Comparison of ENCODE assay signal across 9 cellular contexts in genomic region chr22:46074771-46075551, GRCh38.
DNase-seq lines count a peak whose midpoint lies in the region; ATAC-seq, FAIRE-seq and TF ChIP-seq lines count a peak whose summit lies in the region.
"Had no signal": no experiment of that assay in that cellular context is flagged by ENCODE, and none has a peak within 500 bp of the region (broad histone marks: within the 10 kb centered on the region; RNA-seq: fewer than 3 reads in every experiment).

No MANE protein-coding gene starts in this region.

- DNase-seq in A549 (ENCODE audit: low read depth in 1 of 2, low spot score in 1 of 2) (no peak), IMR-90 (no peak), bronchial epithelial cell (ENCODE audit: low read depth) (no peak), lung (ENCODE audit: low spot score) (no peak), KG1 (lab: John Stamatoyannopoulos, UW) (no peak), hippocampal formation (lab: John Stamatoyannopoulos, UW) (no peak), NCI-H2107 (lab: John Stamatoyannopoulos, UW) (no peak)

- in situ Hi-C loops in IMR-90 (cut with MboI; ENCODE audit: low sequenced_read_pairs): no loop called here

- H4K5ac ChIP-seq in IMR-90 (ENCODE audit: low read depth, low read length): peak overlapping the region; percentile 12; the same call in 1 of the 2 replicates

- peaks cover 62% of the 10 kb centered on the region for H4K20me1 ChIP-seq in IMR-90 (ENCODE audit: insufficient read depth, low read length)

- H2AK5ac ChIP-seq in IMR-90 (ENCODE audit: low read depth, low read length): peak overlapping the region; percentile 7

- POLR2A ChIA-PET in A549 (lab: Yijun Ruan, JAX) (interaction anchor here (0.9 to 2.9 kb wide), 3 partner anchors 9 to 39 kb away, joined by 3 to 13 read pairs (median 3); no protein-coding TSS in a partner anchor), IMR-90 (lab: Charles Lee; ENCODE audit: unreplicated experiment) (no interaction called here)

- peak overlapping the region; percentile 92 for H2BK5ac ChIP-seq in IMR-90 (ENCODE audit: low read depth, low read length, poor library complexity, severe bottlenecking)

- H2AFZ ChIP-seq in IMR-90 (replicated peaks; ENCODE audit: low read length, poor library complexity): peak overlapping the region; percentile 70

- CTCF ChIA-PET in A549 (lab: Yijun Ruan, JAX) (interaction anchor here (0.7 to 3.9 kb wide), 3 partner anchors 10 to 69 kb away, joined by 3 to 20 read pairs (median 17); no protein-coding TSS in a partner anchor), IMR-90 (lab: Yijun Ruan, JAX) (interaction anchor here (1.1 kb wide), 1 partner anchor 69 kb away, joined by 4 read pairs; no protein-coding TSS in a partner anchor)

- H3K79me1 ChIP-seq in IMR-90 (ENCODE audit: low read depth in 1 of 2, low read length in 2 of 2): peaks cover 0 to 19% of the 10 kb centered on the region in 2 experiments; a peak in 1 of 4 replicates

- no peak for TF ChIP-seq EP300 in A549 (IDR thresholded peaks at IDR 0.05)

- H3K56ac ChIP-seq in IMR-90 (ENCODE audit: extremely low read depth, insufficient read depth, low read length): peak overlapping the region; percentile 79; the same call in 1 of the 2 replicates

- H3K27ac ChIP-seq in A549 (peak overlapping the region; percentile 99 to 100), IMR-90 (ENCODE audit: insufficient read depth, low read length) (peak overlapping the region; percentile 88), lung (ENCODE audit: low read depth in 1 of 2, low read length in 1 of 2) (peak overlapping the region; percentile 91 to 95)
- H3K27ac ChIP-seq: neutrophil had no signal

- peak overlapping the region; percentile 96 for H3K14ac ChIP-seq in IMR-90 (replicated peaks; ENCODE audit: low read depth, low read length)

- TF ChIP-seq RAD21 in A549 (conservative IDR thresholded peaks at IDR 0.05 in 1 of 2, IDR thresholded peaks at IDR 0.05 in 1 of 2) (no peak), IMR-90 (IDR thresholded peaks at IDR 0.05; ENCODE audit: low read length) (no peak)

- peak overlapping the region; percentile 73 for H3K4me3 ChIP-seq in A549
- H3K4me3 ChIP-seq in IMR-90 (ENCODE audit: insufficient read depth, low read depth, low read length): peak overlapping the region; percentile 96
- H3K4me3 ChIP-seq in bronchial epithelial cell (ENCODE audit: low read depth, low read length): peak overlapping the region; percentile 92
- peak overlapping the region; percentile 66 for H3K4me3 ChIP-seq in lung

- H3K4me1 ChIP-seq in A549 (peaks cover 29% of the 10 kb centered on the region), IMR-90 (ENCODE audit: control insufficient read depth, insufficient read depth, low read length) (peaks cover 41% of the 10 kb centered on the region), lung (ENCODE audit: control insufficient read depth in 2 of 2, insufficient read depth in 2 of 2, low read length in 2 of 2) (peaks cover 13 to 30% of the 10 kb centered on the region in 2 donors)

- intact Hi-C loops in IMR-90 (cut with micrococcal nuclease): loop anchor here (5.0 kb wide), 1 partner anchor 42 kb away; no protein-coding TSS in a partner anchor

- H3K4me2 ChIP-seq in A549 (peak overlapping the region; percentile 96), IMR-90 (ENCODE audit: low read depth, low read length) (peak overlapping the region; percentile 83)

- no TSS peak for BruUV-seq in IMR-90 (replicated peaks; lab: Mats Ljungman, UMichigan)

- H3K9me3 ChIP-seq in A549 (no peaks in the 10 kb centered on the region), IMR-90 (ENCODE audit: control insufficient read depth, insufficient read depth, low read length) (no peaks in the 10 kb centered on the region), lung (ENCODE audit: control insufficient read depth in 2 of 2, insufficient read depth in 1 of 2, low read length in 1 of 2) (no peaks in the 10 kb centered on the region)
- H3K9me3 ChIP-seq: neutrophil had no signal

- TF ChIP-seq POLR2A in A549 (IDR thresholded peaks at IDR 0.05; ENCODE audit: low read length): no peak
- no peak for TF ChIP-seq POLR2A in IMR-90 (IDR thresholded peaks at IDR 0.05; ENCODE audit: low read depth, low read length)

- H2BK15ac ChIP-seq in IMR-90 (ENCODE audit: low read depth, low read length): no peak overlapping the region

- H3K4ac ChIP-seq in IMR-90 (ENCODE audit: low read depth, low read length): peak overlapping the region; percentile 52

- no peak overlapping the region for H3K18ac ChIP-seq in IMR-90 (ENCODE audit: low read depth, low read length)

- peak overlapping the region; percentile 95 for H2AK9ac ChIP-seq in IMR-90 (replicated peaks; ENCODE audit: low read depth, low read length, poor library complexity)

- peak overlapping the region; percentile 12; the same call in 1 of the 2 replicates for H2BK120ac ChIP-seq in IMR-90 (ENCODE audit: low read depth, low read length)

- FAIRE-seq in A549 (lab: Jason Lieb, UNC): no peak
- no peak for FAIRE-seq in bronchial epithelial cell (lab: Jason Lieb, UNC)

- 3% methylated on average over 4 of the region's 19 CpGs for WGBS in A549 (ENCODE audit: missing lambda C conversion rate)
- 81% methylated on average over 3 of the region's 19 CpGs; no CpG with 5 or more reads in 1 of the 2 experiments for WGBS in IMR-90 (ENCODE audit: extremely low coverage in 2 of 2, insufficient read length in 1 of 2), 2 experiments
- WGBS in lung, 2 donors: 24 to 42% methylated on average over 19 of the region's 19 CpGs

- H3K27me3 ChIP-seq in IMR-90 (ENCODE audit: control insufficient read depth, insufficient read depth, low read length) (no peaks in the 10 kb centered on the region), bronchial epithelial cell (ENCODE audit: control insufficient read depth, insufficient read depth, low read length) (no peaks in the 10 kb centered on the region), lung (ENCODE audit: control insufficient read depth, insufficient read depth) (no peaks in the 10 kb centered on the region)
- H3K27me3 ChIP-seq: neutrophil had no signal

- H2BK20ac ChIP-seq in IMR-90 (ENCODE audit: low read depth, low read length): no peak overlapping the region

- dilution Hi-C loops in IMR-90 (cut with HindIII; ENCODE audit: low sequenced_read_pairs, unreplicated experiment): no loop called here

- H3K23ac ChIP-seq in IMR-90 (ENCODE audit: low read depth, low read length): peak overlapping the region; percentile 96

- ATAC-seq in A549 (no peak), IMR-90 (ENCODE audit: low read depth) (no peak), lung (ENCODE audit: insufficient read depth, low FRiP score) (no peak), esophagus mucosa (no peak)

- TF ChIP-seq CTCF in A549 (IDR thresholded peaks at IDR 0.05) (no peak), IMR-90 (conservative IDR thresholded peaks at IDR 0.05; ENCODE audit: low read depth, low read length) (no peak), bronchial epithelial cell (IDR thresholded peaks at IDR 0.05; ENCODE audit: insufficient read depth, low read length, severe bottlenecking) (no peak), lung (IDR thresholded peaks at IDR 0.05; ENCODE audit: control extremely low read depth, extremely low read depth) (no peak)

- H4K8ac ChIP-seq in IMR-90 (ENCODE audit: low read depth in 2 of 2, low read length in 2 of 2): peak overlapping the region; percentile 26 to 27; a peak in 3 of 4 replicates

- H3K9me1 ChIP-seq in IMR-90 (ENCODE audit: insufficient read depth, low read length): peaks cover 13% of the 10 kb centered on the region

- H4K91ac ChIP-seq in IMR-90 (ENCODE audit: insufficient read depth, low read depth, low read length): peak overlapping the region; percentile 53

- H3K9ac ChIP-seq in IMR-90 (ENCODE audit: low read depth, low read length): peak overlapping the region; percentile 95

- peaks cover 25% of the 10 kb centered on the region for H3K36me3 ChIP-seq in IMR-90 (ENCODE audit: control insufficient read depth, insufficient read depth, low read length)
- peaks cover 26% of the 10 kb centered on the region for H3K36me3 ChIP-seq in bronchial epithelial cell (ENCODE audit: control insufficient read depth, insufficient read depth, low read length)
- peaks cover 0 to 7% of the 10 kb centered on the region in 2 donors for H3K36me3 ChIP-seq in lung (ENCODE audit: control insufficient read depth in 2 of 2, insufficient read depth in 2 of 2, low read length in 2 of 2)

TF ChIP-seq in A549, 52 proteins besides CTCF, POLR2A, EP300 and RAD21 (continues in another document):
- no peak for TF ChIP-seq RFX5 (IDR thresholded peaks at IDR 0.05)
- TF ChIP-seq MAX (IDR thresholded peaks at IDR 0.05): peak; percentile 26; the same call in 1 of the 2 replicates
- TF ChIP-seq SREBF2 (IDR thresholded peaks at IDR 0.05): no peak
- no peak for TF ChIP-seq ELK1 (IDR thresholded peaks at IDR 0.05; ENCODE audit: low read depth, low read length)
- no peak for TF ChIP-seq ZSCAN20 (CRISPR knock-in tag; IDR thresholded peaks at IDR 0.05)

TF ChIP-seq in IMR-90, 13 proteins besides CTCF, POLR2A, EP300 and RAD21:
- no peak for TF ChIP-seq SMC3 (IDR thresholded peaks at IDR 0.05; ENCODE audit: low read depth, low read length)
- TF ChIP-seq RFX5 (IDR thresholded peaks at IDR 0.05; ENCODE audit: low read depth, low read length): no peak
- TF ChIP-seq CHD1 (IDR thresholded peaks at IDR 0.05; ENCODE audit: low read depth, low read length): no peak
TF ChIP-seq in IMR-90: peak in this region for 0.
